8 cellular contexts compared by ENCODE assay signal in the genomic region with DNA sequence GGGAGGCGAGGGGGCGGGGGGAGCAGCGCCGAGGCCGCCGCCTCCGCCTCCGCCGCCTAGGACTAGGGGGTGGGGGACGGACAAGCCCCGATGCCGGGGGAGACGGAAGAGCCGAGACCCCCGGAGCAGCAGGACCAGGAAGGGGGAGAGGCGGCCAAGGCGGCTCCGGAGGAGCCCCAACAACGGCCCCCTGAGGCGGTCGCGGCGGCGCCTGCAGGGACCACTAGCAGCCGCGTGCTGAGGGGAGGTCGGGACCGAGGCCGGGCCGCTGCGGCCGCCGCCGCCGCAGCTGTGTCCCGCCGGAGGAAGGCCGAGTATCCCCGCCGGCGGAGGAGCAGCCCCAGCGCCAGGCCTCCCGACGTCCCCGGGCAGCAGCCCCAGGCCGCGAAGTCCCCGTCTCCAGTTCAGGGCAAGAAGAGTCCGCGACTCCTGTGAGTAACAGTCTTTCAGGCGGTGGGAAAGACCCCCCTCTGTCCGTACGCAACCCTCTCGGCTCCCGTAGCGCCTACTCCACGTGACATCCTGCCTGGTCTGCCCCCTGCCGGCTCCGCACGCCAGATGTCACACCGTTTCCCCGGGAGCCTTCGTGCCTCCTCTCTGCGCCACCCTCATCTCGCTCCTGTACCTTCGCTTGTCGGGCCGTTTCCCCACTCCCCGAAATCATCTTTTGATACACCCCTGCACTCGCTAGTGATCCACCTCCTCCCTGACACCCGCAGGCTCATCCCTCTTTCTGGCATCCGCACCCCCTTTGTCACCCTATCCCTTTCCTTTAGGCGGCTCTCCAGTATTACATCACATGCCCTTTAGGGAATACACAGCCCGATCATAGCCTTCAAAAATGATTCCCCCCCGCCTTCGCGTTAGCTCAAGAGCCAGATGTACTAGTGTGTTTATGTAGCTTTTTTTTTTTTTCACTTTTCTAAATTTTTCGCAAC. TPM values are rescaled to one million over a fixed set of nuclear protein-coding genes. Genes with fewer than 3 reads are reported as not detected.
DNase-seq lines count a peak whose midpoint lies in the region; ATAC-seq and TF ChIP-seq lines count a peak whose summit lies in the region.

No MANE protein-coding gene starts in this region.

- no peak for TF ChIP-seq EP300 in esophagus muscularis mucosa (IDR thresholded peaks at IDR 0.05)

- peaks cover 17% of the 10 kb centered on the region for H3K36me3 Mint-ChIP-seq in activated T-cell treated with anti-CD3 and anti-CD28 coated beads, Interleukin-2, amount 50 U/mL, for 4 hours (ENCODE audit: insufficient read depth)

- H3K27me3 Mint-ChIP-seq in activated T-cell treated with anti-CD3 and anti-CD28 coated beads, Interleukin-2, amount 50 U/mL, for 4 hours (ENCODE audit: low read depth) = no peaks in the 10 kb centered on the region

- H3K4me3 Mint-ChIP-seq in activated T-cell treated with anti-CD3 and anti-CD28 coated beads, Interleukin-2, amount 50 U/mL, for 4 hours = peak overlapping the region; percentile 95

- H3F3A ChIP-seq in PC-3 (ENCODE audit: low read length, unreplicated experiment) = peaks cover 12% of the 10 kb centered on the region

- no TSS peak for BruUV-seq in PC-3 (replicated peaks; lab: Mats Ljungman, UMichigan)

- H3K4me2 ChIP-seq in PC-3 (ENCODE audit: low read length) = peak overlapping the region; percentile 84

- H3K4me3 ChIP-seq in PC-3 (ENCODE audit: low read length) (peak overlapping the region; percentile 83), esophagus muscularis mucosa (peak overlapping the region; percentile 85 to 98 (median 95)), muscle layer of duodenum (ENCODE audit: low read depth in 1 of 2, low read length in 2 of 2) (peak overlapping the region; percentile 89 to 90)

- peak overlapping the region; percentile 98 for H3K9ac ChIP-seq in PC-3 (ENCODE audit: low read length)

- H3K9me2 ChIP-seq in PC-3 (replicated peaks; ENCODE audit: low read length) = no peaks in the 10 kb centered on the region

- peaks cover 41% of the 10 kb centered on the region for H4K20me1 ChIP-seq in PC-3 (ENCODE audit: low read length)

- POLR2A ChIA-PET in PC-3 (lab: Charles Lee; ENCODE audit: unreplicated experiment) = no interaction called here

- ATAC-seq in GM21717 (IDR thresholded peaks at IDR 0.05; ENCODE audit: unreplicated experiment) (peak; percentile 44), PC-3 (peak; percentile 45)
- peak; percentile 42 to 44 for ATAC-seq in activated T-cell treated with anti-CD3 and anti-CD28 coated beads, Interleukin-2, amount 50 U/mL, for 4 hours

- peak overlapping the region; percentile 58 for H2AFZ ChIP-seq in PC-3 (ENCODE audit: low read length)

- TF ChIP-seq POLR2A in esophagus muscularis mucosa (IDR thresholded peaks at IDR 0.05; ENCODE audit: low read depth) = peak; percentile 47

- peaks cover 56% of the 10 kb centered on the region for H3K4me1 ChIP-seq in PC-3 (ENCODE audit: insufficient read depth, low read length)
- peaks cover 57 to 73% (median 72%) of the 10 kb centered on the region in 4 donors for H3K4me1 ChIP-seq in esophagus muscularis mucosa
- peaks cover 22 to 58% of the 10 kb centered on the region in 2 donors for H3K4me1 ChIP-seq in muscle layer of duodenum (ENCODE audit: control insufficient read depth in 1 of 2, insufficient read depth in 2 of 2, low read length in 2 of 2)

- H3K36me3 ChIP-seq in PC-3 (ENCODE audit: low read depth, low read length) = peaks cover 4% of the 10 kb centered on the region; the same call in 1 of the 2 replicates
- no peaks in the 10 kb centered on the region for H3K36me3 ChIP-seq in esophagus muscularis mucosa
- H3K36me3 ChIP-seq in muscle layer of duodenum (ENCODE audit: control insufficient read depth in 1 of 2, insufficient read depth in 2 of 2, low read length in 2 of 2) = peaks cover 0 to 21% of the 10 kb centered on the region in 2 donors

- TF ChIP-seq CTCF in PC-3 (conservative IDR thresholded peaks at IDR 0.05; ENCODE audit: low read depth, low read length) (peak; percentile 85), esophagus muscularis mucosa (IDR thresholded peaks at IDR 0.05) (peak; percentile 74 to 78 (median 75))

- H3K9me3 ChIP-seq in PC-3 (ENCODE audit: low read length) (no peaks in the 10 kb centered on the region), esophagus muscularis mucosa (no peaks in the 10 kb centered on the region), muscle layer of duodenum (ENCODE audit: control insufficient read depth in 1 of 2, low read length in 2 of 2) (no peaks in the 10 kb centered on the region)

- peak; percentile 84 for DNase-seq in DMS53 (lab: John Stamatoyannopoulos, UW)
- peak; percentile 91 for DNase-seq in KBM-7
- peak; percentile 89 for DNase-seq in PC-3
- DNase-seq in activated T-cell treated with anti-CD3 and anti-CD28 coated beads, Interleukin-2, amount 50 U/mL, for 4 hours = peak; percentile 91
- peak; percentile 97 for DNase-seq in esophagus muscularis mucosa (ENCODE audit: extremely low spot score)
- peak; percentile 85 for DNase-seq in stimulated activated CD8-positive, alpha-beta memory T cell treated with anti-CD3 and anti-CD28 coated beads, Interleukin-7, amount 100 ng/mL, for 24 hours (ENCODE audit: low read depth)

- H3K9me3 Mint-ChIP-seq in activated T-cell treated with anti-CD3 and anti-CD28 coated beads, Interleukin-2, amount 50 U/mL, for 4 hours = no peaks in the 10 kb centered on the region

- in situ Hi-C loops in KBM-7 (cut with MboI; ENCODE audit: low pct_unique_long_range_greater_than_20kb, low sequenced_read_pairs) = no loop called here

- H3K27ac ChIP-seq in PC-3 (ENCODE audit: low read length) = peak overlapping the region; percentile 89
- H3K27ac ChIP-seq in esophagus muscularis mucosa (replicated peaks in 1 of 4) = peak overlapping the region; percentile 99 to 100 (median 100)
- peak overlapping the region; percentile 95 for H3K27ac ChIP-seq in muscle layer of duodenum (ENCODE audit: low read length)

- intact Hi-C loops in PC-3 (cut with micrococcal nuclease) = loop anchor here (1.0 to 5.0 kb wide), 4 partner anchors 37 to 1257 kb away; a partner anchor contains a TSS
- intact Hi-C loops in esophagus muscularis mucosa (cut with DNase I) = loop anchor here (5.0 to 10.0 kb wide), 2 partner anchors 43 to 915 kb away; a partner anchor contains a TSS

- 2% methylated on average over 39 of the region's 78 CpGs for WGBS in esophagus muscularis mucosa

- CTCF ChIA-PET in PC-3 (lab: Charles Lee) = interaction anchor here (1.1 kb wide), 1 partner anchor 579 kb away, joined by 3 read pairs; no protein-coding TSS in a partner anchor

- H3K27me3 ChIP-seq in PC-3 (ENCODE audit: low read length) = no peaks in the 10 kb centered on the region
- H3K27me3 ChIP-seq in esophagus muscularis mucosa = no peaks in the 10 kb centered on the region
- no peaks in the 10 kb centered on the region for H3K27me3 ChIP-seq in muscle layer of duodenum (ENCODE audit: low read depth, low read length)

- peaks cover 75% of the 10 kb centered on the region for H3K79me2 ChIP-seq in PC-3 (ENCODE audit: low read length)

- H3K4me1 Mint-ChIP-seq in activated T-cell treated with anti-CD3 and anti-CD28 coated beads, Interleukin-2, amount 50 U/mL, for 4 hours (ENCODE audit: low read depth) = peaks cover 66% of the 10 kb centered on the region

RNA-seq across cellular contexts. Expression of a gene that starts 0.6 kb away (rescaled TPM):
- total RNA-seq in PC-3 (2014; rRNA removed) = 56.2 and 71.9 TPM in 2 replicates
- 10 to 100 TPM; 54.8 to 60.4 (median 54.9) TPM for total RNA-seq in activated T-cell treated with anti-CD3 and anti-CD28 coated beads, Interleukin-2, amount 50 U/mL, for 4 hours
- total RNA-seq in esophagus muscularis mucosa = 10 to 100 TPM; 71.1 to 90.2 (median 77.7) TPM

RNA-seq across cellular contexts. Expression of a gene that starts 3.8 kb away (rescaled TPM):
- total RNA-seq in PC-3 (2014; rRNA removed) (12.1 and 20.2 TPM in 2 replicates), esophagus muscularis mucosa (1 to 10 TPM; 4.1 to 9.6 (median 7.2) TPM)
- total RNA-seq in activated T-cell treated with anti-CD3 and anti-CD28 coated beads, Interleukin-2, amount 50 U/mL, for 4 hours = 100 to 1,000 TPM; 102 to 116 (median 115) TPM

RNA-seq across cellular contexts. Expression of a gene that starts 43.0 kb away (rescaled TPM):
- total RNA-seq in PC-3 (2014; rRNA removed) = 1.6 and 2.8 TPM in 2 replicates
- 1 to 10 TPM; 3.5 to 4.3 (median 3.6) TPM for total RNA-seq in activated T-cell treated with anti-CD3 and anti-CD28 coated beads, Interleukin-2, amount 50 U/mL, for 4 hours
- total RNA-seq in esophagus muscularis mucosa = 1 to 10 TPM; 1.3 to 2.5 (median 1.9) TPM

Comparison
In these comparisons a context has a peak if more than half of its experiments do, and no peak if none do; other contexts are left out.
1. Peak in every context shown above with its lines: DNase-seq, ATAC-seq, H3K4me3 ChIP-seq and H3K27ac ChIP-seq.